In the genomic region with DNA sequence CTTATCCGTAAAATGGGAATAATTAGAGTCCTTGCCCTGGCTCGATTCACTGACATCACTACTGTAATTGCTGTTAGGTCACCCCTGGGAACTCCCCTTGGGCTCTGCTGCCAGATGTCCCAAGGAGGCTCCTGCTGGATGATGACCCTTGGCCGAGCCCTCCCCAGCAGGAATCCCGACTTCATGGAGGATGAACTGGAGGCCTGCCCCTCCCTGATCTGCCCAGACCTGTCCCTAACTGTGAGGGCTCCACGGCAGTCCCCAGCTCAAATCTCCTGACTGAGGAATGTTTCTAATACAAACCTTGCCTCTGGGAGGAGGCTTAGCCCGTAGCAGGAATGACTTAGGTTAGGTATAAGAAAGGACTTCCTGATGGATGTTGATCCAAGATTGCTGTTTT, we compare ENCODE assay signal across 11 cellular contexts. TPM values are rescaled to one million over a fixed set of nuclear protein-coding genes. Genes with fewer than 3 reads are reported as not detected.
"Had no signal": no experiment of that assay in that cellular context is flagged by ENCODE, and none has a peak within 500 bp of the region (broad histone marks: within the 10 kb centered on the region; RNA-seq: fewer than 3 reads in every experiment).

No MANE protein-coding gene starts in this region.

- H3K4me3 ChIP-seq: ascending aorta, breast epithelium, esophagus squamous epithelium, psoas muscle had no signal

- H3K27me3 ChIP-seq: ascending aorta, breast epithelium had no signal

- H3K27me3 Mint-ChIP-seq: stimulated activated naive CD8-positive, alpha-beta T cell treated with anti-CD3 and anti-CD28 coated beads, Interleukin-15, Interleukin-2, amounts not matched to agents 100 ng/mL and 50 ng/mL, for 24 hours had no signal

- H3K4me1 ChIP-seq: ascending aorta, breast epithelium, psoas muscle had no signal

- H3K27ac Mint-ChIP-seq: activated naive CD4-positive, alpha-beta T cell treated with anti-CD3 and anti-CD28 coated beads, Interleukin-2, amount 10 ng/mL, durations not matched to agents 7 days and 5 days; mesothelial cell of epicardium; stimulated activated naive CD8-positive, alpha-beta T cell treated with anti-CD3 and anti-CD28 coated beads, Interleukin-15, Interleukin-2, amounts not matched to agents 100 ng/mL and 50 ng/mL, for 24 hours had no signal

- H3K36me3 Mint-ChIP-seq: activated naive CD4-positive, alpha-beta T cell treated with anti-CD3 and anti-CD28 coated beads, Interleukin-2, amount 10 ng/mL, durations not matched to agents 7 days and 5 days had no signal

- ATAC-seq: psoas muscle, sciatic nerve had no signal

- H3K4me3 Mint-ChIP-seq: activated naive CD4-positive, alpha-beta T cell treated with anti-CD3 and anti-CD28 coated beads, Interleukin-2, amount 10 ng/mL, durations not matched to agents 7 days and 5 days; mesothelial cell of epicardium; stimulated activated naive CD8-positive, alpha-beta T cell treated with anti-CD3 and anti-CD28 coated beads, Interleukin-15, Interleukin-2, amounts not matched to agents 100 ng/mL and 50 ng/mL, for 24 hours had no signal

- H3K27ac ChIP-seq: ascending aorta, breast epithelium, esophagus squamous epithelium, psoas muscle had no signal

- DNase-seq: activated CD4-positive, alpha-beta T cell treated with anti-CD3 and anti-CD28 coated beads, Interleukin-2, amount 50 U/mL, for 1 hour; activated naive CD4-positive, alpha-beta T cell treated with anti-CD3 and anti-CD28 coated beads, Interleukin-2, amount 10 ng/mL, durations not matched to agents 7 days and 5 days; activated T-cell treated with anti-CD3 and anti-CD28 coated beads for 4 hours; esophagus squamous epithelium; foreskin melanocyte; psoas muscle had no signal

- H3K9me3 ChIP-seq: ascending aorta, breast epithelium, esophagus squamous epithelium, psoas muscle had no signal

- H3K9me3 Mint-ChIP-seq: activated naive CD4-positive, alpha-beta T cell treated with anti-CD3 and anti-CD28 coated beads, Interleukin-2, amount 10 ng/mL, durations not matched to agents 7 days and 5 days; mesothelial cell of epicardium; stimulated activated naive CD8-positive, alpha-beta T cell treated with anti-CD3 and anti-CD28 coated beads, Interleukin-15, Interleukin-2, amounts not matched to agents 100 ng/mL and 50 ng/mL, for 24 hours had no signal

- H3K36me3 ChIP-seq: ascending aorta, breast epithelium, esophagus squamous epithelium had no signal

- H3K4me1 Mint-ChIP-seq: mesothelial cell of epicardium had no signal

RNA-seq across cellular contexts. Expression of gene ESYT3, which starts 18.1 kb away (rescaled TPM):
- total RNA-seq: ascending aorta had no signal
